In the genomic region with DNA sequence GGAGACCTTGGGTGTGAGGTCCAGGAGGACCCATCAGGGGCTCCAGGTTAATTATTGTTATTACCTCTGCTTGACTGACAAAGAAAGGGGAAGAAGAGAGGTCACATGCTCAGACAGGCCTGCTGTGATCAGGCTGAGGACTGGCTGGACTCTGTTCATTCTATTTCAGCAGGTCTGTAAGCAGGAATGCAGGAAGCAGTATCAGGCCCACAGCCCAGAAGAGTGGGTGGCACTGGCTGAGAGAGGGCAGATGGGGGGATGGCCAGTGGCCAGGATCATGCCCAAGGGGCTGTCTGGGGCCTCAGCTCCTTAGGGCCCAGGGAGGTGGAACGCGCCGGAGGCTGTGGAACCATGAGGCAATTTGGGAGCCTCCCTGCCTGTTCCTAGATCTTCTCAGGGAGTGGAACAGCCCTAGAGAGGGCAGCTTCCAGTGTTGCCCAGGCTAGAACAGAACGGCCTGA, we compare ENCODE assay signal across 13 cellular contexts. TPM values are rescaled to one million over a fixed set of nuclear protein-coding genes. Genes with fewer than 3 reads are reported as not detected.
DNase-seq lines count a peak whose midpoint lies in the region; ATAC-seq lines count a peak whose summit lies in the region.
"Had no signal": no experiment of that assay in that cellular context is flagged by ENCODE, and none has a peak within 500 bp of the region (broad histone marks: within the 10 kb centered on the region; RNA-seq: fewer than 3 reads in every experiment).

No MANE protein-coding gene starts in this region.

- in situ Hi-C loops in GM23248 (cut with MboI), result no loop called here

- H3K4me2 ChIP-seq in GM23248 (ENCODE audit: unreplicated experiment), result peak overlapping the region; percentile 12

- H3K9me3 ChIP-seq in GM23248 (ENCODE audit: low read depth), result no peaks in the 10 kb centered on the region

- 0 out of 2 replicates have a peak, but pooled peaks cover 10% of the 10 kb centered on the region for H3F3A ChIP-seq in GM23248 (ENCODE audit: insufficient read depth)

- H2AFZ ChIP-seq in GM23248, result peak overlapping the region; percentile 15; the same call in 1 of the 2 replicates

- WGBS in GM23248 (ENCODE audit: low coverage in 1 of 2, low lambda C conversion rate in 2 of 2, missing lambda C conversion rate in 2 of 2), 2 experiments, result 78% methylated on average over 4 of the region's 4 CpGs

- H3K4me3 ChIP-seq in GM23248, result no peak overlapping the region

- H3K4me1 ChIP-seq in GM23248 (ENCODE audit: insufficient read depth), result peaks cover 20% of the 10 kb centered on the region

- peaks cover 24% of the 10 kb centered on the region for H3K27me3 ChIP-seq in GM23248 (replicated peaks; ENCODE audit: insufficient read depth)

- H3K9me2 ChIP-seq in GM23248 (ENCODE audit: insufficient read depth), result no peaks in the 10 kb centered on the region

- intact Hi-C loops in left cardiac atrium (cut with DNase I), result loop anchor here in 1 of 2 donors (5.0 kb wide), 1 partner anchor 221 kb away; no protein-coding TSS in a partner anchor

- no peaks in the 10 kb centered on the region for H3K79me2 ChIP-seq in GM23248 (ENCODE audit: insufficient read depth)

- ATAC-seq in left cardiac atrium (peak; percentile 57 to 59), HG02973 (IDR thresholded peaks at IDR 0.05; ENCODE audit: unreplicated experiment) (no peak), GM19351 (IDR thresholded peaks at IDR 0.05; ENCODE audit: unreplicated experiment) (no peak)

- no peaks in the 10 kb centered on the region for H3K36me3 ChIP-seq in GM23248 (ENCODE audit: low read depth)

- H3K27ac ChIP-seq in GM23248, result no peak overlapping the region

- peak; percentile 49 for DNase-seq in GM23248
- DNase-seq in SW480 (ENCODE audit: low spot score), result peak; percentile 22
- no peak for DNase-seq in left cardiac atrium
- DNase-seq in pons (ENCODE audit: low spot score), result peak; percentile 48
- no peak for DNase-seq in stimulated activated CD8-positive, alpha-beta memory T cell treated with anti-CD3 and anti-CD28 coated beads, Interleukin-4, amount 100 ng/mL, for 48 hours
- no peak for DNase-seq in stimulated activated naive CD4-positive, alpha-beta T cell (lab: John Stamatoyannopoulos, UW)
- DNase-seq: activated CD8-positive, alpha-beta memory T cell treated with anti-CD3 and anti-CD28 coated beads, Interleukin-2, amount 50 U/mL, for 48 hours; amniotic stem cell; erythroblast; NCI-H2029 treated with DMSO at 0.1 percent for 48 hours; stimulated activated CD4-positive, alpha-beta T cell treated with anti-CD3 and anti-CD28 coated beads, Interleukin-4, amount 100 ng/mL, for 4 hours had no signal

- no peak overlapping the region for H3K9ac ChIP-seq in GM23248

- H4K20me1 ChIP-seq in GM23248 (ENCODE audit: insufficient read depth), result no peaks in the 10 kb centered on the region

RNA-seq across cellular contexts. Expression of a gene that starts 43.7 kb away (rescaled TPM):
- not detected in 2 replicates for total RNA-seq in GM23248 (2014; rRNA removed; shearing (Covaris generic))
- not detected in 2 replicates for polyA plus RNA-seq in GM23248 (2016; fragmentation: Nextera tagmentation; extraction: Ambion mirVana)
- 1 to 10 TPM; 4.2 to 5.6 TPM for total RNA-seq in left cardiac atrium

Comparison
In these comparisons a context has a peak if more than half of its experiments do, and no peak if none do; other contexts are left out.
1. DNase-seq: peak in GM23248 (single experiment), SW480 (single experiment) and pons (single experiment); none in left cardiac atrium (single experiment), stimulated activated CD8-positive, alpha-beta memory T cell treated with anti-CD3 and anti-CD28 coated beads, Interleukin-4, amount 100 ng/mL, for 48 hours (single experiment) and stimulated activated naive CD4-positive, alpha-beta T cell (0 of 6).
2. ATAC-seq: peak in left cardiac atrium (2 of 2); none in HG02973 (single experiment) and GM19351 (single experiment).